10 cellular contexts compared by ENCODE assay signal in the genomic region with DNA sequence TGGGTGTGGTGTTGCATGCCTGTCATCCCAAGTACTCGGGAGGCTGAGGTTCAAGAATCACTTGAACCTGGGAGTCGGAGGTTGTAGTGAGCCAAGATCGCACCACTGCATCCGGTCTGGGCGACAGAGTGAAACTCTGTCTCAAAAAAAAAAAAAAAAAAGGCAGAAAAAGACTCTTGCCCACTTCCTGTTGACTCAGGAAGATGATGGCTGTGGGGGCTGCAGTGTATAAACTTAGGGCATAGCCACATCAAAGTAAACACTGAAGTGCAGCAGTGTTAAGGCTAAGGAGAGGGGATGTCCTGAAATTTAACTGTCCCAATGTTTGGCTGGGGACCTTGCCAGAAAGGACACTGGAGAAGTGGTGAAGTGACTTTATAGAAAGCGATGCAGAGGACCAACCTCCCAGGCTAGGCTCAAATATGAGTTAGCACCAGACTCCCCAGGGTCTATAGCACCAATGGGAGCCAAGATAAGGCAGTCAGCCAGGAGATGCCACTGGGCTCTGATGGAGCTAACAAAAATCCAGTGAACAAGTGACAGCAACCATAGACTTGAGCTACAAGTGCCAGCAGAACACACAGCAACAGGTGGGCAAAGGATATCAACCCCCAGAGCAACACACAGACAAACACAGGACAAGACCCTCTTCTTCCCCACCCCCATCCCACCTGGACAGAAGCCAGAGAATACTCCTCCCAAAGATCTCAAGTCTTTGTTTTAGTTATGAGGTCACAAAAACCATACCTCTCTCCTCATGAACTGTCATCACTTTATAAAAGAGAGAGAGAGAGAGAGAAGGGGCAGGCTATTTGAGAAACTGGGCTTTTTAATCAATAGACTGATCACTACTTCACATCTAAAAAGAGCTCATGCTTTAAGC. TPM values are rescaled to one million over a fixed set of nuclear protein-coding genes. Genes with fewer than 3 reads are reported as not detected.
DNase-seq lines count a peak whose midpoint lies in the region; ATAC-seq lines count a peak whose summit lies in the region.
"Had no signal": no experiment of that assay in that cellular context is flagged by ENCODE, and none has a peak within 500 bp of the region (broad histone marks: within the 10 kb centered on the region; RNA-seq: fewer than 3 reads in every experiment).

No MANE protein-coding gene starts in this region.

- peak overlapping the region; percentile 98 for H3K27ac Mint-ChIP-seq in activated CD4-positive, alpha-beta memory T cell treated with anti-CD3 and anti-CD28 coated beads, Interleukin-2, amount 10 ng/mL, durations not matched to agents 7 days and 5 days

- H3K27me3 Mint-ChIP-seq in activated CD4-positive, alpha-beta memory T cell treated with anti-CD3 and anti-CD28 coated beads, Interleukin-2, amount 10 ng/mL, durations not matched to agents 7 days and 5 days: no peaks in the 10 kb centered on the region

- H3K9me3 Mint-ChIP-seq in activated CD4-positive, alpha-beta memory T cell treated with anti-CD3 and anti-CD28 coated beads, Interleukin-2, amount 10 ng/mL, durations not matched to agents 7 days and 5 days: no peaks in the 10 kb centered on the region

- ATAC-seq in GM19035 (IDR thresholded peaks at IDR 0.05; ENCODE audit: unreplicated experiment) (peak; percentile 92), HG03095 (IDR thresholded peaks at IDR 0.05; ENCODE audit: unreplicated experiment) (peak; percentile 91)

- CTCF ChIA-PET in activated CD4-positive, alpha-beta memory T cell treated with anti-CD3 and anti-CD28 coated beads, Interleukin-2, amount 10 ng/mL, durations not matched to agents 7 days and 5 days (lab: Charles Lee): no interaction called here

- peak overlapping the region; percentile 55 for H3K4me3 Mint-ChIP-seq in activated CD4-positive, alpha-beta memory T cell treated with anti-CD3 and anti-CD28 coated beads, Interleukin-2, amount 10 ng/mL, durations not matched to agents 7 days and 5 days

- peaks cover 70% of the 10 kb centered on the region for H3K4me1 Mint-ChIP-seq in activated CD4-positive, alpha-beta memory T cell treated with anti-CD3 and anti-CD28 coated beads, Interleukin-2, amount 10 ng/mL, durations not matched to agents 7 days and 5 days

- DNase-seq in activated CD4-positive, alpha-beta memory T cell treated with anti-CD3 and anti-CD28 coated beads, Interleukin-2, amount 10 ng/mL, durations not matched to agents 7 days and 5 days: peak; percentile 78
- peak; percentile 29 to 52 (median 42) for DNase-seq in stimulated activated CD4-positive, alpha-beta T cell treated with anti-CD3 and anti-CD28 coated beads, Interleukin-12 subunit alpha, Interleukin-12 subunit beta, amount 100 ng/mL, for 48 hours (ENCODE audit: low read depth in 2 of 3, low spot score in 1 of 3)
- DNase-seq in NCI-H146 (lab: John Stamatoyannopoulos, UW) (no peak), anterior cingulate cortex (lab: John Stamatoyannopoulos, UW) (no peak), COR-L47 (lab: John Stamatoyannopoulos, UW) (no peak), ACHN (no peak)
- DNase-seq: IMR-90, upper lobe of left lung had no signal

- POLR2A ChIA-PET in activated CD4-positive, alpha-beta memory T cell treated with anti-CD3 and anti-CD28 coated beads, Interleukin-2, amount 10 ng/mL, durations not matched to agents 7 days and 5 days (lab: Charles Lee): interaction anchor here (0.6 to 2.8 kb wide), 7 partner anchors 11 to 881 kb away, joined by 3 to 8 read pairs (median 4); a partner anchor contains a TSS

- peaks cover 2% of the 10 kb centered on the region for H3K36me3 Mint-ChIP-seq in activated CD4-positive, alpha-beta memory T cell treated with anti-CD3 and anti-CD28 coated beads, Interleukin-2, amount 10 ng/mL, durations not matched to agents 7 days and 5 days (ENCODE audit: low read depth)

- in situ Hi-C loops in ACHN (cut with HindIII; ENCODE audit: low pct_ligation_motif_present, low pct_unique_long_range_greater_than_20kb, low sequenced_read_pairs): no loop called here

RNA-seq across cellular contexts. Expression of a gene that starts 28.0 kb away (rescaled TPM):
- total RNA-seq in activated CD4-positive, alpha-beta memory T cell treated with anti-CD3 and anti-CD28 coated beads, Interleukin-2, amount 10 ng/mL, durations not matched to agents 7 days and 5 days: 10 to 100 TPM; 10.1 to 10.5 TPM

Comparison
In these comparisons a context has a peak if more than half of its experiments do, and no peak if none do; other contexts are left out.
1. DNase-seq: peak in activated CD4-positive, alpha-beta memory T cell treated with anti-CD3 and anti-CD28 coated beads, Interleukin-2, amount 10 ng/mL, durations not matched to agents 7 days and 5 days (single experiment) and stimulated activated CD4-positive, alpha-beta T cell treated with anti-CD3 and anti-CD28 coated beads, Interleukin-12 subunit alpha, Interleukin-12 subunit beta, amount 100 ng/mL, for 48 hours (3 of 3); none in NCI-H146 (single experiment), anterior cingulate cortex (0 of 58), COR-L47 (single experiment) and ACHN (single experiment).